In the genomic region with DNA sequence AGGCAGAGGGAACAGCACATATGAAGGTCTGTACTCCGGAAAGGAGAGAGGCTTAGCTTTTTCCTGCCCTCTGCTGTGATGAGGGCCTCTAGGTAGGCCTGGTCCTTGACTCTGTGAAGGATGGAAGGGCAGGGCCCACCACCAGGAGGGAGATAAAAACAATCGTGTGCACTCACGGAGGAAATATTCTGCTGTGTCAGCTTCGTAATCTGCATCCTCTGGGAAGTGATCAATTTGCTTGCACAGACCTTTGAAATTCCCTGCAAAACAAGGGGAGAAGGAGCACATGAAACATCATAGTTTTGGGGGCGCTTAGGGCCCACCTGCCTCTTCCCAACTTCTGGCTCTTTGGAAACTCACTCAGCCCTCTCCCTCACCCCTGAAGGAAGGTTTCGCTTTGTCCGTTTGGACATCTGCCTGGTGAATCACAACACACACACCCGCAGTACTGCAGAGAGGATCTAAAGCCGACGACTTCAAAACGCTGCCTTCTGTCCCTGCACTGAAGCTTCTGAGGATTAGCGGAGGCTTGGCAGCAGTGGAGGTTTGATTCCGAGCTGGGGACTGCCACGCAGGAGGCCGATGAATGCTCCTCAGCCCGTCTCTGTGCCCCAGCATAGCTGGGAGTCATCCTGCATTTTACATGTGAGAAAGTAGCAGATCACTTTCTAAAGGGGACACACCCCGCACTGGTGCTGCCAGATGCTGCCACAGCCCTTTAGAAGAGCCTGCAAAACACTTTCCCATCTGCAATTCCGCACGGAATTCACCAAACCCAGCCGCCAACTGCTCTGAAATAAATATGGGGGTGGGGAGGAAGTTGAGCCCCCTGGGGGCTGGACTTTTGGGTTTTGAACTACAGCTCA, we compare ENCODE assay signal across 16 cellular contexts. TPM values are rescaled to one million over a fixed set of nuclear protein-coding genes. Genes with fewer than 3 reads are reported as not detected.
A peak's percentile ranks its signal among the peaks of the same experiment; 100 is the strongest.
DNase-seq lines count a peak whose midpoint lies in the region; ATAC-seq, FAIRE-seq and TF ChIP-seq lines count a peak whose summit lies in the region.
"Had no signal": no experiment of that assay in that cellular context is flagged by ENCODE, and none has a peak within 500 bp of the region (broad histone marks: within the 10 kb centered on the region; RNA-seq: fewer than 3 reads in every experiment).

No MANE protein-coding gene starts in this region.

- H3K9me3 ChIP-seq in kidney (ENCODE audit: control insufficient read depth in 1 of 2, low read length in 2 of 2) = no peaks in the 10 kb centered on the region
- H3K9me3 ChIP-seq in Caco-2 = no peaks in the 10 kb centered on the region
- H3K9me3 ChIP-seq in heart left ventricle = no peaks in the 10 kb centered on the region
- H3K9me3 ChIP-seq: BE2C had no signal

- no peak for TF ChIP-seq POLR2A in heart left ventricle (IDR thresholded peaks at IDR 0.05)

- BruUV-seq in Caco-2 (replicated peaks; lab: Mats Ljungman, UMichigan) = no TSS peak

- CTCF ChIA-PET in activated naive CD4-positive, alpha-beta T cell treated with anti-CD3 and anti-CD28 coated beads for 36 hours (lab: Charles Lee) = no interaction called here
- CTCF ChIA-PET in Caco-2 (lab: Charles Lee) = no interaction called here

- H3K36me3 ChIP-seq in ACC112 (ENCODE audit: insufficient read depth, low read length) = no peaks in the 10 kb centered on the region
- H3K36me3 ChIP-seq in brain microvascular endothelial cell (replicated peaks) = no peaks in the 10 kb centered on the region
- H3K36me3 ChIP-seq in kidney (ENCODE audit: control insufficient read depth in 1 of 2, insufficient read depth in 2 of 2, low read length in 2 of 2) = no peaks in the 10 kb centered on the region
- H3K36me3 ChIP-seq in Caco-2 (ENCODE audit: control insufficient read depth, insufficient read depth, low read length) = no peaks in the 10 kb centered on the region
- H3K36me3 ChIP-seq in heart left ventricle = no peaks in the 10 kb centered on the region
- H3K36me3 ChIP-seq: BE2C had no signal

- H3K27me3 Mint-ChIP-seq in HFFc6 (ENCODE audit: insufficient read depth) (peaks cover 61% of the 10 kb centered on the region), Caco-2 (ENCODE audit: insufficient read depth, unreplicated experiment) (peaks cover 32% of the 10 kb centered on the region)
- peaks cover 14% of the 10 kb centered on the region for H3K27me3 Mint-ChIP-seq in activated naive CD4-positive, alpha-beta T cell treated with anti-CD3 and anti-CD28 coated beads for 36 hours (ENCODE audit: low read depth)

- H3K4me3 Mint-ChIP-seq in HFFc6 = peak overlapping the region; percentile 78
- H3K4me3 Mint-ChIP-seq in activated naive CD4-positive, alpha-beta T cell treated with anti-CD3 and anti-CD28 coated beads for 36 hours = no peak overlapping the region
- H3K4me3 Mint-ChIP-seq in Caco-2 (ENCODE audit: unreplicated experiment) = no peak overlapping the region
- H3K4me3 Mint-ChIP-seq: central memory CD8-positive, alpha-beta T cell had no signal

- H3K4me1 ChIP-seq in ACC112 (ENCODE audit: control insufficient read depth, insufficient read depth, low read length, unreplicated experiment) (no peaks in the 10 kb centered on the region), kidney (ENCODE audit: control insufficient read depth in 1 of 2, insufficient read depth in 1 of 2, low read depth in 1 of 2, low read length in 2 of 2) (no peaks in the 10 kb centered on the region), Caco-2 (no peaks in the 10 kb centered on the region), heart left ventricle (no peaks in the 10 kb centered on the region)
- H3K4me1 ChIP-seq: parathyroid adenoma had no signal

- intact Hi-C loops in kidney (cut with DNase I) (no loop called here), Caco-2 (cut with micrococcal nuclease; ENCODE audit: unreplicated experiment) (no loop called here), heart left ventricle (cut with DNase I) (no loop called here)
- intact Hi-C loops in activated naive CD4-positive, alpha-beta T cell treated with anti-CD3 and anti-CD28 coated beads for 36 hours (cut with micrococcal nuclease) = no loop called here

- H3K27ac Mint-ChIP-seq in HFFc6 = peak overlapping the region; percentile 15; the same call in 1 of the 2 replicates
- no peak overlapping the region for H3K27ac Mint-ChIP-seq in activated naive CD4-positive, alpha-beta T cell treated with anti-CD3 and anti-CD28 coated beads for 36 hours
- no peak overlapping the region for H3K27ac Mint-ChIP-seq in Caco-2 (ENCODE audit: unreplicated experiment)

- no peak for FAIRE-seq in kidney (lab: Jason Lieb, UNC)

- peak; percentile 55 for DNase-seq in HFFc6
- DNase-seq in brain microvascular endothelial cell = peak; percentile 26
- peak; percentile 9 for DNase-seq in kidney
- no peak for DNase-seq in activated naive CD4-positive, alpha-beta T cell treated with anti-CD3 and anti-CD28 coated beads for 36 hours
- DNase-seq in Caco-2 = no peak
- no peak for DNase-seq in heart left ventricle
- DNase-seq: BE2C; H7; SHP77; stimulated activated CD4-positive, alpha-beta T cell treated with anti-CD3 and anti-CD28 coated beads, Interleukin-2, amount 100 ng/mL, for 48 hours; stimulated activated naive CD4-positive, alpha-beta T cell treated with Interleukin-2 at 50 U/mL for 16 hours had no signal

- H2AFZ ChIP-seq in ACC112 (ENCODE audit: low read length, unreplicated experiment) = peak overlapping the region; percentile 50
- H2AFZ ChIP-seq: parathyroid adenoma had no signal

- H3K4me3 ChIP-seq in ACC112 (ENCODE audit: low read depth, low read length) (peak overlapping the region; percentile 73), brain microvascular endothelial cell (ENCODE audit: low read depth, low read length) (no peak overlapping the region), kidney (ENCODE audit: low read length in 2 of 2) (no peak overlapping the region), Caco-2 (ENCODE audit: low read depth, low read length) (no peak overlapping the region), heart left ventricle (no peak overlapping the region)
- H3K4me3 ChIP-seq: lung had no signal

- in situ Hi-C loops in brain microvascular endothelial cell (cut with HindIII; ENCODE audit: low pct_ligation_motif_present, low sequenced_read_pairs) = no loop called here

- ATAC-seq in GM18867 (IDR thresholded peaks at IDR 0.05; ENCODE audit: unreplicated experiment) (no peak), heart left ventricle (no peak)

- H3K9me3 Mint-ChIP-seq in HFFc6 = no peaks in the 10 kb centered on the region
- H3K9me3 Mint-ChIP-seq in activated naive CD4-positive, alpha-beta T cell treated with anti-CD3 and anti-CD28 coated beads for 36 hours = peaks cover 3% of the 10 kb centered on the region
- no peaks in the 10 kb centered on the region for H3K9me3 Mint-ChIP-seq in Caco-2 (ENCODE audit: unreplicated experiment)
- H3K9me3 Mint-ChIP-seq: central memory CD8-positive, alpha-beta T cell had no signal

- H3K27ac ChIP-seq in ACC112 (ENCODE audit: low read depth, low read length) (no peak overlapping the region), brain microvascular endothelial cell (no peak overlapping the region), kidney (ENCODE audit: low read depth in 2 of 2, low read length in 2 of 2) (no peak overlapping the region), heart left ventricle (no peak overlapping the region)
- H3K27ac ChIP-seq: parathyroid adenoma had no signal

- no peaks in the 10 kb centered on the region for H3K79me2 ChIP-seq in ACC112 (ENCODE audit: control insufficient read depth, insufficient read depth, low read length, unreplicated experiment)
- H3K79me2 ChIP-seq: parathyroid adenoma had no signal

- H3K36me3 Mint-ChIP-seq in HFFc6 (ENCODE audit: low read depth) (no peaks in the 10 kb centered on the region), Caco-2 (ENCODE audit: insufficient read depth, unreplicated experiment) (no peaks in the 10 kb centered on the region)
- no peaks in the 10 kb centered on the region for H3K36me3 Mint-ChIP-seq in activated naive CD4-positive, alpha-beta T cell treated with anti-CD3 and anti-CD28 coated beads for 36 hours (ENCODE audit: low read depth)

- TF ChIP-seq CTCF in HFFc6 (IDR thresholded peaks at IDR 0.05) = no peak
- no peak for TF ChIP-seq CTCF in brain microvascular endothelial cell (IDR thresholded peaks at IDR 0.05; ENCODE audit: low read depth, low read length, missing control alignments)
- no peak for TF ChIP-seq CTCF in kidney (IDR thresholded peaks at IDR 0.05; ENCODE audit: borderline replicate concordance, extremely low read depth, insufficient read depth)
- no peak for TF ChIP-seq CTCF in Caco-2 (IDR thresholded peaks at IDR 0.05; ENCODE audit: insufficient read depth in 1 of 2, low read depth in 1 of 2, low read length in 1 of 2, severe bottlenecking in 1 of 2, unreplicated experiment in 1 of 2)
- TF ChIP-seq CTCF in heart left ventricle (IDR thresholded peaks at IDR 0.05) = no peak

- H3K4me1 Mint-ChIP-seq in HFFc6 (ENCODE audit: low read depth) (peaks cover 19% of the 10 kb centered on the region), Caco-2 (ENCODE audit: low read depth, unreplicated experiment) (no peaks in the 10 kb centered on the region)
- no peaks in the 10 kb centered on the region for H3K4me1 Mint-ChIP-seq in activated naive CD4-positive, alpha-beta T cell treated with anti-CD3 and anti-CD28 coated beads for 36 hours (ENCODE audit: low read depth)
- H3K4me1 Mint-ChIP-seq: central memory CD8-positive, alpha-beta T cell had no signal

- H3K27me3 ChIP-seq in ACC112 (ENCODE audit: insufficient read depth, low read length) (peaks cover 7% of the 10 kb centered on the region), brain microvascular endothelial cell (replicated peaks) (peaks cover 4% of the 10 kb centered on the region), Caco-2 (replicated peaks; ENCODE audit: control insufficient read depth, insufficient read depth, low read length) (no peaks in the 10 kb centered on the region; the same call in 1 of the 2 replicates), heart left ventricle (peaks cover 0 to 53% (median 8%) of the 10 kb centered on the region in 9 donors)
- H3K27me3 ChIP-seq: BE2C had no signal

- H3K9ac ChIP-seq in kidney (ENCODE audit: low read length in 2 of 2) = no peak overlapping the region
- H3K9ac ChIP-seq: parathyroid adenoma had no signal

- POLR2A ChIA-PET in Caco-2 (lab: Charles Lee) = no interaction called here

- 43 to 46% (median 45%) methylated on average over 15 to 20 of the region's 20 CpGs for WGBS in heart left ventricle, 4 donors

RNA-seq across cellular contexts. Expression of a gene that starts 58.6 kb away (rescaled TPM):
- 100 to 1,000 TPM; 163 to 177 (median 172) TPM for total RNA-seq in HFFc6 (2021; fragmentation: NEBNext Ultra II Directional; extraction: Animal tissue kit (Norgen Biotek cat#: 25700))
- total RNA-seq in kidney = 140 TPM
- 129 TPM for polyA plus RNA-seq in kidney (ENCODE audit: insufficient read depth, low read depth, low replicate concordance)
- 100 to 1,000 TPM; 334 to 341 TPM for total RNA-seq in activated naive CD4-positive, alpha-beta T cell treated with anti-CD3 and anti-CD28 coated beads for 36 hours
- total RNA-seq in Caco-2 (2022) = 240 and 250 TPM in 2 replicates
- 100 to 1,000 TPM in 3 of 9 donors, 10 to 100 TPM in 6; 73.6 to 206 (median 89.4) TPM for total RNA-seq in heart left ventricle
- polyA plus RNA-seq in heart left ventricle = 100 to 1,000 TPM in 1 of 2 donors, 10 to 100 TPM in 1; 75.7 to 192 TPM

Comparison
In these comparisons a context has a peak if more than half of its experiments do, and no peak if none do; other contexts are left out.
1. DNase-seq: peak in HFFc6 (single experiment), brain microvascular endothelial cell (single experiment) and kidney (single experiment); none in activated naive CD4-positive, alpha-beta T cell treated with anti-CD3 and anti-CD28 coated beads for 36 hours (single experiment), Caco-2 (0 of 2) and heart left ventricle (0 of 5).